ENCODE assay signal across 8 cellular contexts in genomic region chr12:112906712-112907414, GRCh38. TPM values are rescaled to one million over a fixed set of nuclear protein-coding genes. Genes with fewer than 3 reads are reported as not detected.
DNase-seq lines count a peak whose midpoint lies in the region; ATAC-seq and TF ChIP-seq lines count a peak whose summit lies in the region.

Gene OAS1 (plus strand): TSS chr12:112906962. CDS start chr12:112907040, 78 bp downstream.

- peak; percentile 55 for ATAC-seq in GM19328 (IDR thresholded peaks at IDR 0.05; ENCODE audit: unreplicated experiment)
- ATAC-seq in HG03432 (IDR thresholded peaks at IDR 0.05; ENCODE audit: unreplicated experiment), result peak; percentile 80
- peak; percentile 86 for ATAC-seq in stimulated activated naive CD8-positive, alpha-beta T cell treated with anti-CD3 and anti-CD28 coated beads, Interleukin-15, Interleukin-2, amounts not matched to agents 100 U/mL and 50 U/mL, for 24 hours

- in situ Hi-C loops in T47D (cut with HindIII; ENCODE audit: low pct_unique_long_range_greater_than_20kb, low sequenced_read_pairs), result no loop called here

- no peaks in the 10 kb centered on the region for H3K27me3 ChIP-seq in layer of hippocampus (ENCODE audit: control insufficient read depth, insufficient read depth, low read length)

- DNase-seq in DMS153 treated with DMSO at 0.1 percent for 48 hours (lab: John Stamatoyannopoulos, UW; ENCODE audit: unreplicated experiment) (peak; percentile 75), T47D (ENCODE audit: low read depth in 1 of 2, low spot score in 1 of 2) (peak; percentile 54 to 60), HUDEP-2 (lab: John Stamatoyannopoulos, UW; ENCODE audit: unreplicated experiment in 76 of 76) (no peak)
- peak; percentile 26 for DNase-seq in stimulated activated naive CD8-positive, alpha-beta T cell treated with anti-CD3 and anti-CD28 coated beads, Interleukin-15, Interleukin-2, amounts not matched to agents 100 U/mL and 50 U/mL, for 24 hours

- H3K27ac ChIP-seq in layer of hippocampus (ENCODE audit: low read depth, low read length), result peak within 1 kb of the TSS; percentile 13

TF ChIP-seq in PFSK-1, 5 proteins besides CTCF, POLR2A, EP300 and RAD21:
- TF ChIP-seq TAF1 (IDR thresholded peaks at IDR 0.05; ENCODE audit: borderline replicate concordance, insufficient read depth, low read length) (peak; percentile 58; the same call in 1 of the 2 replicates), FOXP2 (optimal IDR thresholded peaks at IDR 0.05; ENCODE audit: borderline replicate concordance, extremely low read depth, extremely low read length, insufficient read depth) (no peak), SIN3A (IDR thresholded peaks at IDR 0.05; ENCODE audit: borderline replicate concordance, insufficient read depth, low read length) (0 out of 2 replicates have a peak, but pooled peaks have one; percentile 76), POLR2AphosphoS5 (IDR thresholded peaks at IDR 0.05; ENCODE audit: low read depth, low read length) (peak; percentile 68)
- TF ChIP-seq, protein P1, sequence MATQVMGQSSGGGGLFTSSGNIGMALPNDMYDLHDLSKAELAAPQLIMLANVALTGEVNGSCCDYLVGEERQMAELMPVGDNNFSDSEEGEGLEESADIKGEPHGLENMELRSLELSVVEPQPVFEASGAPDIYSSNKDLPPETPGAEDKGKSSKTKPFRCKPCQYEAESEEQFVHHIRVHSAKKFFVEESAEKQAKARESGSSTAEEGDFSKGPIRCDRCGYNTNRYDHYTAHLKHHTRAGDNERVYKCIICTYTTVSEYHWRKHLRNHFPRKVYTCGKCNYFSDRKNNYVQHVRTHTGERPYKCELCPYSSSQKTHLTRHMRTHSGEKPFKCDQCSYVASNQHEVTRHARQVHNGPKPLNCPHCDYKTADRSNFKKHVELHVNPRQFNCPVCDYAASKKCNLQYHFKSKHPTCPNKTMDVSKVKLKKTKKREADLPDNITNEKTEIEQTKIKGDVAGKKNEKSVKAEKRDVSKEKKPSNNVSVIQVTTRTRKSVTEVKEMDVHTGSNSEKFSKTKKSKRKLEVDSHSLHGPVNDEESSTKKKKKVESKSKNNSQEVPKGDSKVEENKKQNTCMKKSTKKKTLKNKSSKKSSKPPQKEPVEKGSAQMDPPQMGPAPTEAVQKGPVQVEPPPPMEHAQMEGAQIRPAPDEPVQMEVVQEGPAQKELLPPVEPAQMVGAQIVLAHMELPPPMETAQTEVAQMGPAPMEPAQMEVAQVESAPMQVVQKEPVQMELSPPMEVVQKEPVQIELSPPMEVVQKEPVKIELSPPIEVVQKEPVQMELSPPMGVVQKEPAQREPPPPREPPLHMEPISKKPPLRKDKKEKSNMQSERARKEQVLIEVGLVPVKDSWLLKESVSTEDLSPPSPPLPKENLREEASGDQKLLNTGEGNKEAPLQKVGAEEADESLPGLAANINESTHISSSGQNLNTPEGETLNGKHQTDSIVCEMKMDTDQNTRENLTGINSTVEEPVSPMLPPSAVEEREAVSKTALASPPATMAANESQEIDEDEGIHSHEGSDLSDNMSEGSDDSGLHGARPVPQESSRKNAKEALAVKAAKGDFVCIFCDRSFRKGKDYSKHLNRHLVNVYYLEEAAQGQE (IDR thresholded peaks at IDR 0.05; ENCODE audit: insufficient read depth in 1 of 2, low read depth in 2 of 2, low read length in 2 of 2), result peak in 1 of 2 experiments; percentile 78; a peak in 2 of 4 replicates
TF ChIP-seq in PFSK-1: peak in this region for 4.

RNA-seq across cellular contexts. Expression of gene OAS1, which starts in this region (rescaled TPM):
- polyA plus RNA-seq in PFSK-1 (2012; ENCODE audit: insufficient read length, low read depth), result 21.6 TPM

Comparison
In these comparisons a context has a peak if more than half of its experiments do, and no peak if none do; other contexts are left out.
1. DNase-seq: peak in DMS153 treated with DMSO at 0.1 percent for 48 hours (single experiment), T47D (2 of 2) and stimulated activated naive CD8-positive, alpha-beta T cell treated with anti-CD3 and anti-CD28 coated beads, Interleukin-15, Interleukin-2, amounts not matched to agents 100 U/mL and 50 U/mL, for 24 hours (single experiment); none in HUDEP-2 (0 of 76).
2. Peak in every context shown above with its lines, with median percentiles within 50 percentile points of each other: ATAC-seq.